8 cellular contexts compared by ENCODE assay signal in the genomic region with DNA sequence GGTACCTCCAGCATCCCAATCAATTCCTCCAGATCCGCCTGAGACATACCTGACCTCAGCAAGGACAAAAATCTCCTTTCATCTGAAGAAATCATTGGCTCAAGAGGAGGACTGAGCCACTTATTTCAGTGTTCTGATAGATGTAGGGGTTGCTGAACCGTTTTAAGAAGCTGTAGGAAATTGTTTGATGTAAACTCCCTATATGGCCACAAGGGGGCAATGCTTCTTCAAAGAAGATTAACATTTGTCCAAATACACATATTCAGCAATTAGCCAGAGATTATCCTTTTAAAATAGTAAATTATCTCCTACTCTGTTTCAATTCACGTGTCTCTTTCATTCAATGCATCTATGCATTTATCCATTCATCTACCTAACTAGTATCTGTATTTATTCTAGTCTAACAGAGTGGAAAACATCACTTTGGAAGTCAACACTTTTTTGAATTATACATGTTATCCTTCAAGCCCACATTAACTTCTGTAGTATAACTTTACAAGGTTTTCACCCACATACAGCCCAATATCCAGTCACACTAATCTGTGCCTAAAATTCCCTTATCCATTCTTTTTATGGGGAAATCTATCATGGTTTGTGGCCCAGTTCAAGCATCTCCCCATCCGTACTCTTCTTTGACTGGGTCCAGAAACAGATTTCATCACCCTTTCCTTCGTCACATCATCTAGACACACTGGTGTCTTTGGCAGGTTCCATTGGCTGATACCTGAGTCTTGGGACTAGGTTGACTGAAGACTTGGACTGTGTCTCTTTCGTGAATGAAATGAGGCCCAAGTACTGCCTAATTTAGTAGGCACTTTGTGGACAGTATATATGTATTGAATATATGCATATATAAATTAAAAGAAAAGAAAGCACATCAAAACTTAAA.
A peak's percentile ranks its signal among the peaks of the same experiment; 100 is the strongest.
DNase-seq lines count a peak whose midpoint lies in the region; ATAC-seq and TF ChIP-seq lines count a peak whose summit lies in the region.

No MANE protein-coding gene starts in this region.

- TF ChIP-seq CTCF in CD14-positive monocyte (IDR thresholded peaks at IDR 0.05), result peak; percentile 89
- peak; percentile 53; the same call in 1 of the 2 replicates for TF ChIP-seq CTCF in GM12875 (IDR thresholded peaks at IDR 0.05; ENCODE audit: borderline replicate concordance, insufficient read depth, low read depth, low read length)
- TF ChIP-seq CTCF in right atrium auricular region (IDR thresholded peaks at IDR 0.05), result peak; percentile 41 to 77
- TF ChIP-seq CTCF in smooth muscle cell (IDR thresholded peaks at IDR 0.05; ENCODE audit: borderline replicate concordance, insufficient read depth, poor library complexity, severe bottlenecking), result peak; percentile 80

- no peaks in the 10 kb centered on the region for H3K36me3 Mint-ChIP-seq in CD14-positive monocyte
- H3K36me3 Mint-ChIP-seq in activated naive CD4-positive, alpha-beta T cell treated with anti-CD3 and anti-CD28 coated beads, Interleukin-2, amount 50 U/mL, for 72 hours, result no peaks in the 10 kb centered on the region

- no peaks in the 10 kb centered on the region for H3K79me2 ChIP-seq in smooth muscle cell (ENCODE audit: low read depth)

- intact Hi-C loops in CD14-positive monocyte (cut with micrococcal nuclease), result no loop called here

- ATAC-seq in activated naive CD4-positive, alpha-beta T cell treated with anti-CD3 and anti-CD28 coated beads, Interleukin-2, amount 50 U/mL, for 72 hours, result peak; percentile 50 to 52
- ATAC-seq in HG03342 (IDR thresholded peaks at IDR 0.05; ENCODE audit: unreplicated experiment) (no peak), GM19463 (IDR thresholded peaks at IDR 0.05; ENCODE audit: unreplicated experiment) (no peak)

- no peaks in the 10 kb centered on the region for H4K20me1 ChIP-seq in smooth muscle cell (ENCODE audit: low read depth)

- no peak overlapping the region for H3K4me2 ChIP-seq in smooth muscle cell

- H3K27ac ChIP-seq in right atrium auricular region (no peak overlapping the region), smooth muscle cell (ENCODE audit: low read depth) (no peak overlapping the region)

- H2AFZ ChIP-seq in smooth muscle cell (ENCODE audit: low read depth), result no peak overlapping the region

- H3F3A ChIP-seq in smooth muscle cell (ENCODE audit: low read depth), result no peaks in the 10 kb centered on the region

- no peak overlapping the region for H3K9ac ChIP-seq in smooth muscle cell (ENCODE audit: low read depth)

- H3K36me3 ChIP-seq in right atrium auricular region, result no peaks in the 10 kb centered on the region
- H3K36me3 ChIP-seq in smooth muscle cell (ENCODE audit: low read depth), result no peaks in the 10 kb centered on the region

- H3K4me1 ChIP-seq in right atrium auricular region, result no peaks in the 10 kb centered on the region
- H3K4me1 ChIP-seq in smooth muscle cell (ENCODE audit: low read depth), result no peaks in the 10 kb centered on the region

- H3K4me3 ChIP-seq in GM12875 (ENCODE audit: low read depth, low read length) (no peak overlapping the region), right atrium auricular region (no peak overlapping the region), smooth muscle cell (no peak overlapping the region)

- no peak overlapping the region for H3K27ac Mint-ChIP-seq in CD14-positive monocyte
- peak overlapping the region; percentile 56 to 85 for H3K27ac Mint-ChIP-seq in activated naive CD4-positive, alpha-beta T cell treated with anti-CD3 and anti-CD28 coated beads, Interleukin-2, amount 50 U/mL, for 72 hours

- H3K4me3 Mint-ChIP-seq in CD14-positive monocyte, result no peak overlapping the region

- DNase-seq in CD14-positive monocyte (ENCODE audit: low spot score), result no peak
- peak; percentile 27 for DNase-seq in NCI-H2029 (lab: John Stamatoyannopoulos, UW)
- DNase-seq in activated naive CD4-positive, alpha-beta T cell treated with anti-CD3 and anti-CD28 coated beads, Interleukin-2, amount 50 U/mL, for 72 hours (ENCODE audit: low spot score in 2 of 2), result no peak
- DNase-seq in right atrium auricular region (ENCODE audit: low spot score), result no peak
- DNase-seq in smooth muscle cell (lab: John Stamatoyannopoulos, UW; ENCODE audit: unreplicated experiment), result no peak

- no peaks in the 10 kb centered on the region for H3K9me3 Mint-ChIP-seq in CD14-positive monocyte
- no peaks in the 10 kb centered on the region for H3K9me3 Mint-ChIP-seq in activated naive CD4-positive, alpha-beta T cell treated with anti-CD3 and anti-CD28 coated beads, Interleukin-2, amount 50 U/mL, for 72 hours

- H3K27me3 ChIP-seq in right atrium auricular region, result no peaks in the 10 kb centered on the region
- no peaks in the 10 kb centered on the region for H3K27me3 ChIP-seq in smooth muscle cell (ENCODE audit: low read depth)

- peaks cover 0 to 2% (median 0%) of the 10 kb centered on the region in 3 donors for H3K27me3 Mint-ChIP-seq in CD14-positive monocyte (ENCODE audit: low read depth in 3 of 3)

- H3K9me3 ChIP-seq in right atrium auricular region, result no peaks in the 10 kb centered on the region
- no peaks in the 10 kb centered on the region for H3K9me3 ChIP-seq in smooth muscle cell (replicated peaks; ENCODE audit: low read depth)

- H3K4me1 Mint-ChIP-seq in CD14-positive monocyte, result peaks cover 4% of the 10 kb centered on the region

- WGBS in smooth muscle cell (ENCODE audit: low lambda C conversion rate), result 48% methylated on average over 6 of the region's 6 CpGs

Comparison
In these comparisons a context has a peak if more than half of its experiments do, and no peak if none do; other contexts are left out.
1. H3K27ac Mint-ChIP-seq: peak in activated naive CD4-positive, alpha-beta T cell treated with anti-CD3 and anti-CD28 coated beads, Interleukin-2, amount 50 U/mL, for 72 hours (2 of 2); none in CD14-positive monocyte (0 of 7).
2. ATAC-seq: peak in activated naive CD4-positive, alpha-beta T cell treated with anti-CD3 and anti-CD28 coated beads, Interleukin-2, amount 50 U/mL, for 72 hours (2 of 2); none in HG03342 (single experiment) and GM19463 (single experiment).
3. Peak in every context shown above with its lines, with median percentiles within 50 percentile points of each other: CTCF ChIP-seq.